ENCODE assay signal across 15 cellular contexts in the genomic region with DNA sequence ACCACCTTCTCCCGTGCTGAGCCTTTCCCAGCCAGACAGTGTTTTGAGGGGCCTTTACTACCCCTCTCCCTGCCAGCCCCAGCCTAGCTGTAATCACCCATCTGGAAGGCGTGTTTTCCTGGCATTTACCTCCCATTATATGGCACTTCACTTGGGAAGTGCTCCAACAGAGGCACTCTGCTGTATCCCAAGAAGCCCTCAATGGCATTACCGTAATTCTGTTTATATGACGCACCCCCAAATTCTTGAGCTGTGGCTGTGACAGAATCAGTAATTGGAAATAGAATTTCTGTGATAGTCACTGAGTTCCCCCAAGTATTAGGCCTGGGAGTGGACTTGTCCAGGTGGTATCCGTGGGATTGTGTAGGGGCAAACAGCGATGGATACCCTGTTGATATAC.
DNase-seq lines count a peak whose midpoint lies in the region; ATAC-seq, FAIRE-seq and TF ChIP-seq lines count a peak whose summit lies in the region.
"Had no signal": no experiment of that assay in that cellular context is flagged by ENCODE, and none has a peak within 500 bp of the region (broad histone marks: within the 10 kb centered on the region; RNA-seq: fewer than 3 reads in every experiment).

No MANE protein-coding gene starts in this region.

- peaks cover 13% of the 10 kb centered on the region for H3K4me1 Mint-ChIP-seq in neural progenitor cell
- H3K4me1 Mint-ChIP-seq in activated naive CD4-positive, alpha-beta T cell treated with anti-CD3 and anti-CD28 coated beads, Interleukin-2, amount 10 ng/mL, durations not matched to agents 7 days and 5 days, result no peaks in the 10 kb centered on the region

- ATAC-seq in K562 (no peak), GM19455 (IDR thresholded peaks at IDR 0.05; ENCODE audit: unreplicated experiment) (no peak), GM18909 (IDR thresholded peaks at IDR 0.05; ENCODE audit: poor library complexity, unreplicated experiment) (no peak)

- no peaks in the 10 kb centered on the region for H3F3A ChIP-seq in neural progenitor cell (ENCODE audit: low read depth)

- peaks cover 0 to 20% of the 10 kb centered on the region in 2 experiments; a peak in 2 of 5 replicates for H3K27me3 ChIP-seq in K562 (ENCODE audit: control insufficient read depth in 2 of 2, insufficient read depth in 2 of 2, low read length in 2 of 2)
- H3K27me3 ChIP-seq in neural progenitor cell, result no peaks in the 10 kb centered on the region

- no peak for TF ChIP-seq RAD21 in K562 (CRISPR knock-in tag; conservative IDR thresholded peaks at IDR 0.05 in 1 of 2, IDR thresholded peaks at IDR 0.05 in 1 of 2)

- POLR2A ChIA-PET in K562 (lab: Yijun Ruan, JAX), result no interaction called here

- TF ChIP-seq CTCF in K562 (IDR thresholded peaks at IDR 0.05 in 2 of 3, conservative IDR thresholded peaks at IDR 0.05 in 1 of 3; ENCODE audit: insufficient read depth in 2 of 3, low read depth in 1 of 3, low read length in 3 of 3), result no peak
- no peak for TF ChIP-seq CTCF in neural progenitor cell (IDR thresholded peaks at IDR 0.05)

- no peaks in the 10 kb centered on the region for H3K9me3 ChIP-seq in K562 (replicated peaks; ENCODE audit: control insufficient read depth, insufficient read depth, low read depth, low read length)
- H3K9me3 ChIP-seq in neural progenitor cell (ENCODE audit: low read depth), result no peaks in the 10 kb centered on the region

- no peak overlapping the region for H3K4me3 ChIP-seq in K562
- no peak overlapping the region for H3K4me3 ChIP-seq in neural progenitor cell

- H3K4me3 Mint-ChIP-seq in neural progenitor cell, result no peak overlapping the region
- no peak overlapping the region for H3K4me3 Mint-ChIP-seq in activated naive CD4-positive, alpha-beta T cell treated with anti-CD3 and anti-CD28 coated beads, Interleukin-2, amount 10 ng/mL, durations not matched to agents 7 days and 5 days
- H3K4me3 Mint-ChIP-seq: T-helper 1 cell treated with Interleukin-12 subunit alpha and Interleukin-12 subunit beta and Interleukin-4 antibody, amounts not matched to agents 30 μg/mL and 1 μg/mL, for 36 hours had no signal

- H3K36me3 Mint-ChIP-seq in neural progenitor cell, result no peaks in the 10 kb centered on the region
- H3K36me3 Mint-ChIP-seq in activated naive CD4-positive, alpha-beta T cell treated with anti-CD3 and anti-CD28 coated beads, Interleukin-2, amount 10 ng/mL, durations not matched to agents 7 days and 5 days, result no peaks in the 10 kb centered on the region

- no peak for TF ChIP-seq EP300 in K562 (IDR thresholded peaks at IDR 0.05; ENCODE audit: low read length)

- CTCF ChIA-PET in K562 (lab: Yijun Ruan, JAX; ENCODE audit: low intra/inter-chr PET ratio), result no interaction called here
- CTCF ChIA-PET in activated naive CD4-positive, alpha-beta T cell treated with anti-CD3 and anti-CD28 coated beads, Interleukin-2, amount 10 ng/mL, durations not matched to agents 7 days and 5 days (lab: Charles Lee), result no interaction called here

- FAIRE-seq in K562 (lab: Jason Lieb, UNC), result no peak

- H3K4me1 ChIP-seq in K562 (replicated peaks in 1 of 2; ENCODE audit: control insufficient read depth in 2 of 2, insufficient read depth in 2 of 2, low read length in 2 of 2) (no peaks in the 10 kb centered on the region; a peak in 1 of 5 replicates), neural progenitor cell (peaks cover 4% of the 10 kb centered on the region)

- DNase-seq in DMS79 treated with DMSO at 0.1 percent for 48 hours (lab: John Stamatoyannopoulos, UW) (peak; percentile 17), NCI-H1092 treated with DMSO at 0.1 percent for 48 hours (lab: John Stamatoyannopoulos, UW) (peak; percentile 66), K562 (ENCODE audit: extremely low read depth in 1 of 4, low spot score in 3 of 4) (no peak), neural progenitor cell (ENCODE audit: low spot score) (no peak)
- DNase-seq in activated naive CD4-positive, alpha-beta T cell treated with anti-CD3 and anti-CD28 coated beads, Interleukin-2, amount 10 ng/mL, durations not matched to agents 7 days and 5 days, result no peak
- DNase-seq: COR-L47, GOT3, KBM-7, NCI-H1930, NCI-H226, NCI-H526 treated with DMSO at 0.1 percent for 48 hours, RPMI8226 had no signal

- no TSS peak for BruUV-seq in K562 (replicated peaks; lab: Mats Ljungman, UMichigan)

- H3K9me1 ChIP-seq in K562 (ENCODE audit: control insufficient read depth, insufficient read depth, low read length), result no peaks in the 10 kb centered on the region

- H3K9ac ChIP-seq in K562 (ENCODE audit: insufficient read depth in 1 of 2, low read depth in 2 of 2, low read length in 2 of 2), result no peak overlapping the region
- H3K9ac ChIP-seq in neural progenitor cell, result no peak overlapping the region

- TF ChIP-seq POLR2A in K562 (conservative IDR thresholded peaks at IDR 0.05), result no peak

- H3K4me2 ChIP-seq in K562 (ENCODE audit: insufficient read depth, low read length) (no peak overlapping the region), neural progenitor cell (no peak overlapping the region)

- H3K27ac ChIP-seq in K562 (ENCODE audit: extremely low read depth, low read depth, low read length), result no peak overlapping the region
- H3K27ac ChIP-seq in neural progenitor cell, result no peak overlapping the region

- no peak overlapping the region for H3K27ac Mint-ChIP-seq in neural progenitor cell
- H3K27ac Mint-ChIP-seq in activated naive CD4-positive, alpha-beta T cell treated with anti-CD3 and anti-CD28 coated beads, Interleukin-2, amount 10 ng/mL, durations not matched to agents 7 days and 5 days, result no peak overlapping the region
- H3K27ac Mint-ChIP-seq: T-helper 1 cell treated with Interleukin-12 subunit alpha and Interleukin-12 subunit beta and Interleukin-4 antibody, amounts not matched to agents 30 μg/mL and 1 μg/mL, for 36 hours had no signal

- no peak overlapping the region for H2AFZ ChIP-seq in K562 (ENCODE audit: low read depth, low read length)
- peak overlapping the region; percentile 93 for H2AFZ ChIP-seq in neural progenitor cell (replicated peaks)

- intact Hi-C loops in K562 (cut with micrococcal nuclease), result no loop called here

- H4K20me1 ChIP-seq in K562 (replicated peaks; ENCODE audit: control insufficient read depth, insufficient read depth, low read length) (no peaks in the 10 kb centered on the region), neural progenitor cell (ENCODE audit: low read depth) (no peaks in the 10 kb centered on the region)

- H3K27me3 Mint-ChIP-seq in neural progenitor cell (ENCODE audit: insufficient read depth, low read depth), result no peaks in the 10 kb centered on the region
- peaks cover 30% of the 10 kb centered on the region for H3K27me3 Mint-ChIP-seq in activated naive CD4-positive, alpha-beta T cell treated with anti-CD3 and anti-CD28 coated beads, Interleukin-2, amount 10 ng/mL, durations not matched to agents 7 days and 5 days

- H3K9me3 Mint-ChIP-seq in neural progenitor cell, result no peaks in the 10 kb centered on the region
- H3K9me3 Mint-ChIP-seq in activated naive CD4-positive, alpha-beta T cell treated with anti-CD3 and anti-CD28 coated beads, Interleukin-2, amount 10 ng/mL, durations not matched to agents 7 days and 5 days, result no peaks in the 10 kb centered on the region
- H3K9me3 Mint-ChIP-seq: T-helper 1 cell treated with Interleukin-12 subunit alpha and Interleukin-12 subunit beta and Interleukin-4 antibody, amounts not matched to agents 30 μg/mL and 1 μg/mL, for 36 hours had no signal

- H3K79me2 ChIP-seq in K562 (ENCODE audit: control insufficient read depth, insufficient read depth, low read length) (no peaks in the 10 kb centered on the region), neural progenitor cell (ENCODE audit: low read depth) (no peaks in the 10 kb centered on the region)

- H3K36me3 ChIP-seq in K562 (ENCODE audit: control insufficient read depth, insufficient read depth, low read length), result no peaks in the 10 kb centered on the region
- H3K36me3 ChIP-seq in neural progenitor cell, result no peaks in the 10 kb centered on the region

- 3% methylated on average over 6 of the region's 6 CpGs for WGBS in K562 (ENCODE audit: insufficient coverage, low coverage, missing lambda C conversion rate)

- in situ Hi-C loops in K562 (cut with MboI), result no loop called here

Comparison
In these comparisons a context has a peak if more than half of its experiments do, and no peak if none do; other contexts are left out.
1. DNase-seq: peak in DMS79 treated with DMSO at 0.1 percent for 48 hours (single experiment) and NCI-H1092 treated with DMSO at 0.1 percent for 48 hours (single experiment); none in K562 (0 of 4), neural progenitor cell (single experiment) and activated naive CD4-positive, alpha-beta T cell treated with anti-CD3 and anti-CD28 coated beads, Interleukin-2, amount 10 ng/mL, durations not matched to agents 7 days and 5 days (single experiment).